1 cellular context compared by ENCODE assay signal in the genomic region with DNA sequence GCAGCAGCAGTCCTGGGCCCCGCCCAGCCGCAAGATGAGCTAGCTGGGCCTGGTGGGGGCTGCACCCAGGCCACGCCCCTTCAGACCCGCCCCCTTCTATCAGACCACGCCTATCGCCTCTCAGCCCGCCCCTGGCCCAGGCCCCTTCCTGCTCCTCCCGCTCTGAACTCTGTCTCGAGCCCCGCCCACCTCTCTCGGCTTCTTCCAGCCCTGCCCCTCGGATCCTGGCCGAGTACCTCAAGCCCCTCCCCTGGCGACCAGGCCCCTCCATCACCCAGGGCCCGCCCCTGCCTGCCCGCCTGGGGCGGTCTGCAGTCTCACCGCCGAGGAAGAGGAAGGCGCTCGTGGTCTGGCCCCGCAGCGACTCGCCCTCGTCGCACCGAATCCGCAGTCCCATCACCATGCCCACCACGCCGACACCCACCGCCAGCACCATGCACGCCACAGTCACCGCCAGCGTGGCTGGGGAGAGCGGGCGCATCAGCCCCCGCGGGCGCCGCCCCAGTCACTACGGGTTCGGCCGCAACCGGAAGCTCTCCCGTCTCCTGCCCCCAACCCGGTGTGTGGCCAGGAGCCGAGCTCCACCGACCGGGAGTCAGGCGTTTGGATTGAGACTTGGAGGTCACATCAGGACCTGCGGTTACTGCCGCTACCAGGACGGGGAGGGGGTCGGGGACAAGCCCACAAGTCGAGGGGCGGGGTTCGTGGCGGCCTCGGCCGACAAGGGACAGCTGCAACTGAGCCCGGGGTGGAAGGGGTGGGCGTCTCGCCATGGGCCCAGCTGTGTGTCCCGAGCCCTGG.
TF ChIP-seq lines count a peak whose summit lies in the region.

No MANE protein-coding gene starts in this region.

TF ChIP-seq in SK-N-SH, 30 proteins besides CTCF, POLR2A, EP300 and RAD21 (continued from another document):
- TF ChIP-seq FOXJ3 (CRISPR knock-in tag; IDR thresholded peaks at IDR 0.05), result 0 out of 2 replicates have a peak, but pooled peaks have one; percentile 17
- TF ChIP-seq MXI1 (IDR thresholded peaks at IDR 0.05; ENCODE audit: low read depth, low read length), result peak; percentile 70
- TF ChIP-seq SMC3 (IDR thresholded peaks at IDR 0.05; ENCODE audit: low read depth, low read length), result peak; percentile 2; the same call in 1 of the 2 replicates
- no peak for TF ChIP-seq MEF2A (IDR thresholded peaks at IDR 0.05; ENCODE audit: borderline replicate concordance, low read depth)
- no peak for TF ChIP-seq GATA2 (CRISPR knock-in tag; IDR thresholded peaks at IDR 0.05)
- peak; percentile 19; the same call in 1 of the 2 replicates for TF ChIP-seq NRF1 (IDR thresholded peaks at IDR 0.05; ENCODE audit: low read depth, low read length)
- TF ChIP-seq JUND (IDR thresholded peaks at IDR 0.05), result no peak
- peak; percentile 52; the same call in 1 of the 2 replicates for TF ChIP-seq GABPA (IDR thresholded peaks at IDR 0.05; ENCODE audit: low read depth)
- no peak for TF ChIP-seq EZH2phosphoT487 (IDR thresholded peaks at IDR 0.05; ENCODE audit: borderline replicate concordance, low read depth)
